31 cellular contexts compared by ENCODE assay signal in genomic region chr17:6470146-6470718, GRCh38. TPM values are rescaled to one million over a fixed set of nuclear protein-coding genes. Genes with fewer than 3 reads are reported as not detected.
"Had no signal": no experiment of that assay in that cellular context is flagged by ENCODE, and none has a peak within 500 bp of the region (broad histone marks: within the 10 kb centered on the region; RNA-seq: fewer than 3 reads in every experiment).

No MANE protein-coding gene starts in this region.

- H3K9me3 Mint-ChIP-seq: activated CD4-positive, alpha-beta memory T cell treated with anti-CD3 and anti-CD28 coated beads for 36 hours; activated naive CD4-positive, alpha-beta T cell treated with anti-CD3 and anti-CD28 coated beads, Interleukin-2, amount 10 ng/mL, durations not matched to agents 7 days and 5 days; activated naive CD8-positive, alpha-beta T cell treated with anti-CD3 and anti-CD28 coated beads, Interleukin-2, amount 50 U/mL, for 24 hours; T-helper 1 cell treated with Interleukin-12 subunit alpha and Interleukin-12 subunit beta and Interleukin-4 antibody, amounts not matched to agents 30 μg/mL and 1 μg/mL, for 36 hours; T-helper 2 cell treated with Interferon-gamma antibody and Interleukin-4, amounts not matched to agents 5 μg/mL and 100 μg/mL, for 36 hours had no signal

- H3K36me3 Mint-ChIP-seq: activated CD4-positive, alpha-beta memory T cell treated with anti-CD3 and anti-CD28 coated beads for 36 hours; activated naive CD4-positive, alpha-beta T cell treated with anti-CD3 and anti-CD28 coated beads, Interleukin-2, amount 10 ng/mL, durations not matched to agents 7 days and 5 days; activated naive CD8-positive, alpha-beta T cell; WTC11 had no signal

- H3K4me2 ChIP-seq: SK-N-SH had no signal

- H3K4me3 ChIP-seq: SJSA1 had no signal

- H3K4me1 Mint-ChIP-seq: activated naive CD4-positive, alpha-beta T cell treated with anti-CD3 and anti-CD28 coated beads, Interleukin-2, amount 10 ng/mL, durations not matched to agents 7 days and 5 days; activated naive CD8-positive, alpha-beta T cell treated with anti-CD3 and anti-CD28 coated beads, Interleukin-2, amount 50 U/mL, for 24 hours had no signal

- H3K9me2 ChIP-seq: SK-N-SH had no signal

- ATAC-seq: activated CD4-positive, CD25-positive, alpha-beta regulatory T cell treated with anti-CD3 and anti-CD28 coated beads, Interleukin-2, amount 50 U/mL, for 24 hours; activated naive CD8-positive, alpha-beta T cell treated with anti-CD3 and anti-CD28 coated beads, Interleukin-2, amount 50 U/mL, for 24 hours; WTC11 had no signal

- H3K27ac Mint-ChIP-seq: activated CD4-positive, alpha-beta memory T cell treated with anti-CD3 and anti-CD28 coated beads for 36 hours; activated naive CD4-positive, alpha-beta T cell treated with anti-CD3 and anti-CD28 coated beads, Interleukin-2, amount 10 ng/mL, durations not matched to agents 7 days and 5 days; activated naive CD8-positive, alpha-beta T cell; activated naive CD8-positive, alpha-beta T cell treated with anti-CD3 and anti-CD28 coated beads, Interleukin-2, amount 50 U/mL, for 24 hours; brain; T-helper 1 cell treated with Interleukin-12 subunit alpha and Interleukin-12 subunit beta and Interleukin-4 antibody, amounts not matched to agents 30 μg/mL and 1 μg/mL, for 36 hours; T-helper 2 cell treated with Interferon-gamma antibody and Interleukin-4, amounts not matched to agents 5 μg/mL and 100 μg/mL, for 36 hours had no signal

- H3K27me3 Mint-ChIP-seq: activated naive CD8-positive, alpha-beta T cell had no signal

- H3K4me3 Mint-ChIP-seq: activated CD4-positive, alpha-beta memory T cell treated with anti-CD3 and anti-CD28 coated beads for 36 hours; activated naive CD4-positive, alpha-beta T cell treated with anti-CD3 and anti-CD28 coated beads, Interleukin-2, amount 10 ng/mL, durations not matched to agents 7 days and 5 days; activated naive CD8-positive, alpha-beta T cell; activated naive CD8-positive, alpha-beta T cell treated with anti-CD3 and anti-CD28 coated beads, Interleukin-2, amount 50 U/mL, for 24 hours; brain; T-helper 1 cell treated with Interleukin-12 subunit alpha and Interleukin-12 subunit beta and Interleukin-4 antibody, amounts not matched to agents 30 μg/mL and 1 μg/mL, for 36 hours; T-helper 2 cell treated with Interferon-gamma antibody and Interleukin-4, amounts not matched to agents 5 μg/mL and 100 μg/mL, for 36 hours; WTC11 had no signal

- H3K9me3 ChIP-seq: SJSA1, SK-N-SH had no signal

- H3K9ac ChIP-seq: SK-N-SH had no signal

- H3K27ac ChIP-seq: SJSA1 had no signal

- DNase-seq: activated CD4-positive, alpha-beta memory T cell treated with anti-CD3 and anti-CD28 coated beads for 36 hours; activated CD4-positive, alpha-beta T cell treated with anti-CD3 and anti-CD28 coated beads for 4 hours; activated CD4-positive, alpha-beta T cell treated with anti-CD3 and anti-CD28 coated beads, Interleukin-2, amount 50 U/mL, for 1 hour; activated CD8-positive, alpha-beta memory T cell treated with anti-CD3 and anti-CD28 coated beads, Interleukin-2, amount 50 U/mL, for 4 hours; activated effector memory CD4-positive, alpha-beta T cell treated with Interleukin-2 at 50 U/mL for 16 hours; activated naive CD4-positive, alpha-beta T cell treated with anti-CD3 and anti-CD28 coated beads, Interleukin-2, amount 10 ng/mL, durations not matched to agents 7 days and 5 days; activated naive CD8-positive, alpha-beta T cell treated with anti-CD3 and anti-CD28 coated beads, Interleukin-2, amount 50 U/mL, for 24 hours; activated T-cell treated with anti-CD3 and anti-CD28 coated beads for 4 hours; activated T-cell treated with anti-CD3 and anti-CD28 coated beads, Interleukin-2, amount 50 U/mL, for 48 hours; Karpas-422; KBM-7; NCI-H1105; NCI-H1417 treated with DMSO at 0.1 percent for 48 hours; NCI-H1694; NCI-H1930; NCI-H2081 treated with DMSO at 0.1 percent for 48 hours; NCI-H345; NCI-H524 treated with DMSO at 0.1 percent for 48 hours; SHP77 treated with DMSO at 0.1 percent for 48 hours; SK-N-SH had no signal

- H3K27me3 ChIP-seq: SJSA1 had no signal

RNA-seq across cellular contexts. Expression of gene AIPL1, which starts 35.3 kb away (rescaled TPM):
- total RNA-seq: activated CD4-positive, alpha-beta memory T cell treated with anti-CD3 and anti-CD28 coated beads for 36 hours; bronchial epithelial cell; MCF 10A; NCI-H460; RPMI7951; SJSA1 had no signal
- polyA plus RNA-seq: SK-N-SH had no signal
